ENCODE assay signal across 1 cellular context in the genomic region with DNA sequence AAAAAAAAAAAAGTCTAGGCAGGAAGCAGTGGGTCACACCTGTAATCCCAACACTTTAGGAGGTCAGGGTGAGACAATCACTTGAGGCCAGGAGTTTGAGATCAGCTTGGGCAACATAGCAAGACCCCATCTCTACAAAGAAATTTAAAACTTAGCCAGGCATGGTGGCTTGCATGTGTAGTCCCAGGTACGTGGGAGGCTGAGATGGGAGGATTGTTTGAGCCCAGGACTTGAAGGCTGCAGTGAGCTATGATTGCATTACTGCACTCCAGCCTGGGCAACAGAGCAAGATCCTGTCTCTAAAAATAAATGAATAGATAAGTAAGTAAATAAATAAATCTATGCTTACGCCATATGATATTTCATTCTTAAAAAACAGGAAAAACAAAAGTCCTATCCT.
TF ChIP-seq lines count a peak whose summit lies in the region.

No MANE protein-coding gene starts in this region.

TF ChIP-seq in neural cell, 6 proteins besides CTCF, POLR2A, EP300 and RAD21:
- TF ChIP-seq, protein P1, sequence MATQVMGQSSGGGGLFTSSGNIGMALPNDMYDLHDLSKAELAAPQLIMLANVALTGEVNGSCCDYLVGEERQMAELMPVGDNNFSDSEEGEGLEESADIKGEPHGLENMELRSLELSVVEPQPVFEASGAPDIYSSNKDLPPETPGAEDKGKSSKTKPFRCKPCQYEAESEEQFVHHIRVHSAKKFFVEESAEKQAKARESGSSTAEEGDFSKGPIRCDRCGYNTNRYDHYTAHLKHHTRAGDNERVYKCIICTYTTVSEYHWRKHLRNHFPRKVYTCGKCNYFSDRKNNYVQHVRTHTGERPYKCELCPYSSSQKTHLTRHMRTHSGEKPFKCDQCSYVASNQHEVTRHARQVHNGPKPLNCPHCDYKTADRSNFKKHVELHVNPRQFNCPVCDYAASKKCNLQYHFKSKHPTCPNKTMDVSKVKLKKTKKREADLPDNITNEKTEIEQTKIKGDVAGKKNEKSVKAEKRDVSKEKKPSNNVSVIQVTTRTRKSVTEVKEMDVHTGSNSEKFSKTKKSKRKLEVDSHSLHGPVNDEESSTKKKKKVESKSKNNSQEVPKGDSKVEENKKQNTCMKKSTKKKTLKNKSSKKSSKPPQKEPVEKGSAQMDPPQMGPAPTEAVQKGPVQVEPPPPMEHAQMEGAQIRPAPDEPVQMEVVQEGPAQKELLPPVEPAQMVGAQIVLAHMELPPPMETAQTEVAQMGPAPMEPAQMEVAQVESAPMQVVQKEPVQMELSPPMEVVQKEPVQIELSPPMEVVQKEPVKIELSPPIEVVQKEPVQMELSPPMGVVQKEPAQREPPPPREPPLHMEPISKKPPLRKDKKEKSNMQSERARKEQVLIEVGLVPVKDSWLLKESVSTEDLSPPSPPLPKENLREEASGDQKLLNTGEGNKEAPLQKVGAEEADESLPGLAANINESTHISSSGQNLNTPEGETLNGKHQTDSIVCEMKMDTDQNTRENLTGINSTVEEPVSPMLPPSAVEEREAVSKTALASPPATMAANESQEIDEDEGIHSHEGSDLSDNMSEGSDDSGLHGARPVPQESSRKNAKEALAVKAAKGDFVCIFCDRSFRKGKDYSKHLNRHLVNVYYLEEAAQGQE (IDR thresholded peaks at IDR 0.05; ENCODE audit: borderline replicate concordance): no peak
- TF ChIP-seq EZH2 (IDR thresholded peaks at IDR 0.05; ENCODE audit: borderline replicate concordance, insufficient read depth, low read length, poor library complexity, severe bottlenecking): no peak
- no peak for TF ChIP-seq SMC3 (conservative IDR thresholded peaks at IDR 0.05; ENCODE audit: poor library complexity)
- no peak for TF ChIP-seq TAF1 (IDR thresholded peaks at IDR 0.05; ENCODE audit: low read depth)
- TF ChIP-seq MXI1 (conservative IDR thresholded peaks at IDR 0.05; ENCODE audit: poor library complexity, severe bottlenecking): no peak
- TF ChIP-seq POLR2AphosphoS5 (IDR thresholded peaks at IDR 0.05): no peak
